Comparison of ENCODE assay signal across 8 cellular contexts in the genomic region with DNA sequence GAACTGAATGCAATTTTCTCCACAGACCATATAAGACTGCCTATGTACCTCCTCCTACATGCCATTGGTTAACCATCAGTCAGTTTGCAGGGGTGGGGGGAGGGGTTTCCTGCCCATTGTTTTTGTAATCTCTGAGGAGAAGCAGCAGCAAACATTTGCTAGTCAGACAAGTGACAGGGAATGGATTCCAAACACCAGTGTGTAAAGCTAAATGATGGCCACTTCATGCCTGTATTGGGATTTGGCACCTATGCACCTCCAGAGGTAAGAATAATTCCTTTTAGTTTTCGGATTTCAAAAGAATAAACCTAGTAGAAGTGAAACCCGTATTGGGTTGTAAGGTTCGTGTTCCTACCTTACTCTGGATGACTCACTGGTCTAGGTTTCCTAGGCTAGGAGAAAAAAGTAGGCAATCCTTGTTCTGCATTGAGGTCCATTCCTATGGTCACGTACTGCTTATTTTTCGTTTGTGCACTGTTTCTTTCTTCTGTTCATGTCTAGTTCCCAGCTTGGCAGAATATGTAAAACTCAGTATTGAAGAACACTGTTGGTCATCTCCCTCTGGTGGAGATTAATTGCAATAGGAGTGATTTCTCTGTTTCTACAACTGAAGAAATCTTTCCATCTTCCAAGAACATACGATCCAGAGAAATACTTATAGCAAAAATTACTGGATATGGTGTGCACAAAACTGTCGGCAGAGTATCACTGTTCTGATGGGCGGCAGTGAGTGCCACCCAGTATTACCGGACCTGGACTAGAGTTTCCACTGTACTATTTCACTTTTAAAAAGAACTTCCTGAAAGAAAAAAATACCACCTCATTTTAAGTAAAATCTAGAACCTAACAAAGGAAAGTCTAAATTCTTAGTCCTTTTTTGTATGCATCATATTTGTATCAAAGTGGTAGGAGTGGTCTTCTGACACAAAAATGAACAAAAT. TPM values are rescaled to one million over a fixed set of nuclear protein-coding genes. Genes with fewer than 3 reads are reported as not detected.
DNase-seq lines count a peak whose midpoint lies in the region; ATAC-seq and TF ChIP-seq lines count a peak whose summit lies in the region.

A gene (plus strand): TSS at position 150 of the 941 bp plus-strand sequence. CDS start 31 bp downstream, at position 181.

- peak within 1 kb of the TSS; percentile 57 for H3K27ac ChIP-seq in vagina

- peak; percentile 87 for ATAC-seq in mucosa of descending colon
- no peak for ATAC-seq in HG02884 (IDR thresholded peaks at IDR 0.05; ENCODE audit: unreplicated experiment)

- TF ChIP-seq CTCF in CD14-positive monocyte (IDR thresholded peaks at IDR 0.05) (peak; percentile 68), HFFc6 (IDR thresholded peaks at IDR 0.05) (peak; percentile 83), epithelial cell of proximal tubule (conservative IDR thresholded peaks at IDR 0.05; ENCODE audit: low read depth, low read length) (peak; percentile 73), mucosa of descending colon (IDR thresholded peaks at IDR 0.05) (peak; percentile 60), vagina (IDR thresholded peaks at IDR 0.05) (peak; percentile 71 to 84 (median 71))

- peaks cover 0 to 2% (median 0%) of the 10 kb centered on the region in 7 donors for H3K9me3 Mint-ChIP-seq in CD14-positive monocyte
- no peaks in the 10 kb centered on the region for H3K9me3 Mint-ChIP-seq in HFFc6

- peak within 1 kb of the TSS; percentile 64 for H3K4me3 ChIP-seq in epithelial cell of proximal tubule (ENCODE audit: low read depth, low read length)
- H3K4me3 ChIP-seq in mucosa of descending colon: peak within 1 kb of the TSS; percentile 15
- H3K4me3 ChIP-seq in vagina: peak within 1 kb of the TSS; percentile 36 to 42

- DNase-seq in CD14-positive monocyte (ENCODE audit: low spot score) (no peak), HFFc6 (peak; percentile 59), SW480 (ENCODE audit: low spot score) (peak; percentile 74), epithelial cell of proximal tubule (ENCODE audit: low read depth) (peak; percentile 64), mucosa of descending colon (peak in 1 of 3 donors; percentile 29), vagina (ENCODE audit: extremely low spot score in 2 of 2) (no peak), NCI-H1694 (lab: John Stamatoyannopoulos, UW) (no peak)

- H3K36me3 ChIP-seq in mucosa of descending colon (ENCODE audit: low read depth) (no peaks in the 10 kb centered on the region), vagina (peaks cover 0 to 8% of the 10 kb centered on the region in 2 donors)

- H3K4me1 ChIP-seq in mucosa of descending colon (ENCODE audit: low read depth): peaks cover 5% of the 10 kb centered on the region
- no peaks in the 10 kb centered on the region for H3K4me1 ChIP-seq in vagina

- intact Hi-C loops in CD14-positive monocyte (cut with micrococcal nuclease) (no loop called here), mucosa of descending colon (cut with DNase I, micrococcal nuclease) (loop anchor here (10.0 kb wide), 2 partner anchors 70 to 240 kb away; no protein-coding TSS in a partner anchor), vagina (cut with DNase I) (loop anchor here (10.0 kb wide), 1 partner anchor 250 kb away; no protein-coding TSS in a partner anchor)

- no peak for TF ChIP-seq POLR2A in vagina (IDR thresholded peaks at IDR 0.05)

- no peaks in the 10 kb centered on the region for H3K9me3 ChIP-seq in mucosa of descending colon
- peaks cover under 1% of the 10 kb centered on the region for H3K9me3 ChIP-seq in vagina

- peaks cover 0 to 3% (median 0%) of the 10 kb centered on the region in 3 donors for H3K27me3 Mint-ChIP-seq in CD14-positive monocyte (ENCODE audit: low read depth in 3 of 3)
- H3K27me3 Mint-ChIP-seq in HFFc6 (ENCODE audit: insufficient read depth): peaks cover 13% of the 10 kb centered on the region

- H3K27ac Mint-ChIP-seq in CD14-positive monocyte (peak within 1 kb of the TSS in 3 of 7 donors; percentile 28 to 54 (median 34)), HFFc6 (no peak within 1 kb of the TSS)

- H3K4me1 Mint-ChIP-seq in CD14-positive monocyte (peaks cover 15% of the 10 kb centered on the region), HFFc6 (ENCODE audit: low read depth) (peaks cover 5% of the 10 kb centered on the region; the same call in 1 of the 2 replicates)

- H3K36me3 Mint-ChIP-seq in CD14-positive monocyte (no peaks in the 10 kb centered on the region), HFFc6 (ENCODE audit: low read depth) (no peaks in the 10 kb centered on the region)

- H3K27me3 ChIP-seq in vagina: no peaks in the 10 kb centered on the region

- H3K4me3 Mint-ChIP-seq in CD14-positive monocyte (peak within 1 kb of the TSS; percentile 69 to 87), HFFc6 (peak within 1 kb of the TSS; percentile 50; the same call in 1 of the 2 replicates)

RNA-seq across cellular contexts. Expression of the gene that starts here (rescaled TPM):
- 1 to 10 TPM; 1.9 to 2.4 TPM for polyA plus RNA-seq in CD14-positive monocyte
- total RNA-seq in HFFc6 (2021; fragmentation: NEBNext Ultra II Directional; extraction: Animal tissue kit (Norgen Biotek cat#: 25700)): under 1 TPM in 4 of 6 experiments, not detected in 2; 0.28 to 0.84 (median 0.59) TPM
- total RNA-seq in epithelial cell of proximal tubule (2.1 and 2.2 TPM in 2 replicates), mucosa of descending colon (100 to 1,000 TPM; 110 to 384 (median 308) TPM), vagina (45.4 TPM)

Comparison
In these comparisons a context has a peak if more than half of its experiments do, and no peak if none do; other contexts are left out.
1. RNA of the gene that starts here (total RNA-seq): 110 to 384 TPM in mucosa of descending colon and 45.4 TPM in vagina (single experiment); 2.1 to 2.2 TPM in epithelial cell of proximal tubule and 0.28 to 0.84 TPM in HFFc6; every median in the first group is over 10 times any median in the second.
2. Peak in DNase-seq in HFFc6; RNA of the gene not detected or under 1 TPM.
3. DNase-seq: peak in SW480 (single experiment) and epithelial cell of proximal tubule (single experiment); none in CD14-positive monocyte (single experiment), vagina (0 of 2) and NCI-H1694 (single experiment).
4. intact Hi-C loops: an anchor here in mucosa of descending colon (10.0 kb wide) and vagina (10.0 kb wide); none called in CD14-positive monocyte.
5. Peak in every context shown above with its lines, with median percentiles within 50 percentile points of each other: CTCF ChIP-seq and H3K4me3 ChIP-seq.